Comparison of ENCODE assay signal across 8 cellular contexts in genomic region chr12:57521475-57522018, GRCh38. TPM values are rescaled to one million over a fixed set of nuclear protein-coding genes. Genes with fewer than 3 reads are reported as not detected.
DNase-seq lines count a peak whose midpoint lies in the region; ATAC-seq and TF ChIP-seq lines count a peak whose summit lies in the region.

No MANE protein-coding gene starts in this region.

- peak overlapping the region; percentile 80 for H3K9ac ChIP-seq in mucosa of stomach (ENCODE audit: low read length)

- 29% methylated on average over 20 of the region's 20 CpGs for WGBS in urinary bladder

- H3K27ac ChIP-seq in WERI-Rb-1 (peak overlapping the region; percentile 99), urinary bladder (ENCODE audit: low read depth) (peak overlapping the region; percentile 97)
- H3K27ac ChIP-seq in effector memory CD4-positive, alpha-beta T cell (ENCODE audit: insufficient read depth, low read length, poor library complexity, severe bottlenecking), result peak overlapping the region; percentile 89

- peak; percentile 28 for DNase-seq in stimulated activated CD4-positive, alpha-beta T cell treated with anti-CD3 and anti-CD28 coated beads, Interleukin-4, amount 100 ng/mL, for 1 hour
- no peak for DNase-seq in stimulated activated CD4-positive, alpha-beta T cell treated with anti-CD3 and anti-CD28 coated beads, Interleukin-4, amount 100 ng/mL, for 24 hours
- DNase-seq in WERI-Rb-1 (peak; percentile 74), NCI-H1092 (lab: John Stamatoyannopoulos, UW) (no peak)
- DNase-seq in effector memory CD4-positive, alpha-beta T cell, result no peak

- no peak for ATAC-seq in HG02678 (IDR thresholded peaks at IDR 0.05; ENCODE audit: unreplicated experiment)

- no peaks in the 10 kb centered on the region for H3K27me3 ChIP-seq in WERI-Rb-1 (ENCODE audit: insufficient read depth, low read depth, severe bottlenecking)
- H3K27me3 ChIP-seq in effector memory CD4-positive, alpha-beta T cell (replicated peaks; ENCODE audit: control insufficient read depth, insufficient read depth, low read length, poor library complexity, severe bottlenecking), result no peaks in the 10 kb centered on the region
- no peaks in the 10 kb centered on the region for H3K27me3 ChIP-seq in mucosa of stomach (ENCODE audit: control insufficient read depth, insufficient read depth, low read length)

- H3K4me3 ChIP-seq in WERI-Rb-1 (ENCODE audit: low read depth, low read length) (peak overlapping the region; percentile 51), mucosa of stomach (ENCODE audit: low read length) (peak overlapping the region; percentile 66), urinary bladder (ENCODE audit: low read depth, low read length) (no peak overlapping the region)
- H3K4me3 ChIP-seq in effector memory CD4-positive, alpha-beta T cell (ENCODE audit: insufficient read depth, low read depth, low read length, poor library complexity, severe bottlenecking), result peak overlapping the region; percentile 41

- H3K4me1 ChIP-seq in effector memory CD4-positive, alpha-beta T cell (ENCODE audit: control insufficient read depth, insufficient read depth, low read length, poor library complexity, severe bottlenecking), result peaks cover 39% of the 10 kb centered on the region
- H3K4me1 ChIP-seq in mucosa of stomach (ENCODE audit: control insufficient read depth, insufficient read depth, low read length) (peaks cover 55% of the 10 kb centered on the region), urinary bladder (ENCODE audit: insufficient read depth) (no peaks in the 10 kb centered on the region)

- H3K36me3 ChIP-seq in WERI-Rb-1 (peaks cover 65% of the 10 kb centered on the region), mucosa of stomach (ENCODE audit: control insufficient read depth, insufficient read depth, low read length) (peaks cover 15% of the 10 kb centered on the region), urinary bladder (ENCODE audit: insufficient read depth) (no peaks in the 10 kb centered on the region)
- H3K36me3 ChIP-seq in effector memory CD4-positive, alpha-beta T cell (ENCODE audit: control insufficient read depth, insufficient read depth, low read length), result peaks cover 25% of the 10 kb centered on the region

- TF ChIP-seq CTCF in WERI-Rb-1 (IDR thresholded peaks at IDR 0.05; ENCODE audit: low read depth, low read length), result peak; percentile 46

- H3K9me3 ChIP-seq in WERI-Rb-1 (ENCODE audit: severe bottlenecking) (no peaks in the 10 kb centered on the region), mucosa of stomach (ENCODE audit: control insufficient read depth, low read length) (no peaks in the 10 kb centered on the region)
- no peaks in the 10 kb centered on the region for H3K9me3 ChIP-seq in effector memory CD4-positive, alpha-beta T cell (ENCODE audit: control insufficient read depth, low read length)

RNA-seq across cellular contexts. Expression of gene MBD6, which starts 1.1 kb away (rescaled TPM):
- total RNA-seq in urinary bladder, result 9.6 TPM
- 31.1 TPM for polyA plus RNA-seq in urinary bladder

RNA-seq across cellular contexts. Expression of gene DDIT3, which starts 1.2 kb away (rescaled TPM):
- total RNA-seq in urinary bladder, result 15.4 TPM
- polyA plus RNA-seq in urinary bladder, result 58.0 TPM

RNA-seq across cellular contexts. Expression of gene DCTN2, which starts 25.4 kb away (rescaled TPM):
- 70.8 TPM for total RNA-seq in urinary bladder
- polyA plus RNA-seq in urinary bladder, result 195 TPM

RNA-seq across cellular contexts. Expression of gene KIF5A, which starts 28.3 kb away (rescaled TPM):
- total RNA-seq in urinary bladder, result 1.5 TPM
- polyA plus RNA-seq in urinary bladder, result 1.3 TPM

RNA-seq across cellular contexts. Expression of gene MARS1, which starts 33.7 kb away (rescaled TPM):
- total RNA-seq in urinary bladder, result 55.1 TPM
- polyA plus RNA-seq in urinary bladder, result 59.9 TPM

Comparison
In these comparisons a context has a peak if more than half of its experiments do, and no peak if none do; other contexts are left out.
1. DNase-seq: peak in stimulated activated CD4-positive, alpha-beta T cell treated with anti-CD3 and anti-CD28 coated beads, Interleukin-4, amount 100 ng/mL, for 1 hour (single experiment) and WERI-Rb-1 (single experiment); none in stimulated activated CD4-positive, alpha-beta T cell treated with anti-CD3 and anti-CD28 coated beads, Interleukin-4, amount 100 ng/mL, for 24 hours (single experiment), effector memory CD4-positive, alpha-beta T cell (0 of 3) and NCI-H1092 (single experiment).
2. Peak in every context shown above with its lines, with median percentiles within 50 percentile points of each other: H3K27ac ChIP-seq.